ENCODE assay signal across 1 cellular context in the genomic region with DNA sequence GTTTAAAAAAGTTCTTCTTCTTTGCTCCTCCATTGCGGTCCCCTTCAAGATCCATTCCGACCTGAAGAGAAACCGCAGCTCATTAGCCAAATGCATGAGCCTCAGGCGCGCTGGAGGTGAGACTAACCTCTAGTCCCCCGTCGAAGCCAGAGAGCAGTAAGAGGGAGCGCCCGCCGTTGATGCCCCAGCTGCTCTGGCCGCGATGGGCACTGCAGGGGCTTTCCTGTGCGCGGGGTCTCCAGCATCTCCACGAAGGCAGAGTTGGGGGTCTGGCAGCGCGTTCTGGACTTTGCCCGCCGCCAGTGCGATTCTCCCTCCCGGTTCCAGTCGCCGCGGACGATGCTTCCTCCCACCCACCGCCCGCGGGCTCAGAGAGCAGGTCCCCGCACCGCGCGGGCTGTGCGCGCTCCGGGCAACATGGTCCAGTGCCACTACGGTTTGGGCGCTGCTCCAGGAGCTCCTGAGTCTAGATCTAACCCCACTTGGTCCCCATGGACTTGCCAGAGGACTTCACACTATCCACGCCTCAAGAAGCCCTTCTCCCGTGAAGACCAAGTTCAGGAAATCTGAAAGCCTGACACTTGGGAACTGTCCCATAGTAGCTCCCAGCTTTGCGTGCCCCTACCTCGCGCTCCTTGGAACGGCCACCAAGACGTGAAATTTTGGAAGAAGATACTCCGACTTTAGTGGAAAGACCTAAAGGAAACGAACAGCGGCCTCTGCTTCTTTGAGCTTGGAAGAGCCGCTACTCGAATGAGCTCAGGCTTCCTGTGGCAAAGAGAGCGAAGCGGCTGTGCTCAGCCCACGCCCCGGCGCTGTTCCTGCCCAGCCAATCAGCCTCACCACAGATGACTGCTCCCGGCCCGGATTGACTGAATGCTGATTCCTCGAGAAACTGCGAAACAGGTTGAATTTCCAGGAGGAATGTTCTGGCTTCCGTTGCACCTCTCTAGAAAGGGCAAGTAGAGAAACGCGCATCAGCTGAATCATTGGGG.
TF ChIP-seq lines count a peak whose summit lies in the region.

A gene (minus strand): TSS at position 755 of the 995 bp plus-strand sequence. CDS start 700 bp downstream, at position 55.

TF ChIP-seq in HepG2, 621 proteins besides CTCF, POLR2A, EP300 and RAD21 (continued from another document and continues in another):
- TF ChIP-seq, protein P1, sequence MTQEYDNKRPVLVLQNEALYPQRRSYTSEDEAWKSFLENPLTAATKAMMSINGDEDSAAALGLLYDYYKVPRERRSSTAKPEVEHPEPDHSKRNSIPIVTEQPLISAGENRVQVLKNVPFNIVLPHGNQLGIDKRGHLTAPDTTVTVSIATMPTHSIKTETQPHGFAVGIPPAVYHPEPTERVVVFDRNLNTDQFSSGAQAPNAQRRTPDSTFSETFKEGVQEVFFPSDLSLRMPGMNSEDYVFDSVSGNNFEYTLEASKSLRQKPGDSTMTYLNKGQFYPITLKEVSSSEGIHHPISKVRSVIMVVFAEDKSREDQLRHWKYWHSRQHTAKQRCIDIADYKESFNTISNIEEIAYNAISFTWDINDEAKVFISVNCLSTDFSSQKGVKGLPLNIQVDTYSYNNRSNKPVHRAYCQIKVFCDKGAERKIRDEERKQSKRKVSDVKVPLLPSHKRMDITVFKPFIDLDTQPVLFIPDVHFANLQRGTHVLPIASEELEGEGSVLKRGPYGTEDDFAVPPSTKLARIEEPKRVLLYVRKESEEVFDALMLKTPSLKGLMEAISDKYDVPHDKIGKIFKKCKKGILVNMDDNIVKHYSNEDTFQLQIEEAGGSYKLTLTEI (CRISPR knock-in tag; conservative IDR thresholded peaks at IDR 0.05), result no peak
- TF ChIP-seq SP4 (CRISPR knock-in tag; IDR thresholded peaks at IDR 0.05), result no peak
- no peak for TF ChIP-seq ZNF746 (CRISPR knock-in tag; IDR thresholded peaks at IDR 0.05)
- TF ChIP-seq ZNF205 (CRISPR knock-in tag; IDR thresholded peaks at IDR 0.05), result no peak
- no peak for TF ChIP-seq SIX4 (CRISPR knock-in tag; IDR thresholded peaks at IDR 0.05)
- TF ChIP-seq MBNL3 (CRISPR knock-in tag; conservative IDR thresholded peaks at IDR 0.05), result no peak
- peak; percentile 91 for TF ChIP-seq ZKSCAN5 (CRISPR knock-in tag; IDR thresholded peaks at IDR 0.05)
- no peak for TF ChIP-seq ZNF124 (CRISPR knock-in tag; IDR thresholded peaks at IDR 0.05)
- TF ChIP-seq, protein P2, sequence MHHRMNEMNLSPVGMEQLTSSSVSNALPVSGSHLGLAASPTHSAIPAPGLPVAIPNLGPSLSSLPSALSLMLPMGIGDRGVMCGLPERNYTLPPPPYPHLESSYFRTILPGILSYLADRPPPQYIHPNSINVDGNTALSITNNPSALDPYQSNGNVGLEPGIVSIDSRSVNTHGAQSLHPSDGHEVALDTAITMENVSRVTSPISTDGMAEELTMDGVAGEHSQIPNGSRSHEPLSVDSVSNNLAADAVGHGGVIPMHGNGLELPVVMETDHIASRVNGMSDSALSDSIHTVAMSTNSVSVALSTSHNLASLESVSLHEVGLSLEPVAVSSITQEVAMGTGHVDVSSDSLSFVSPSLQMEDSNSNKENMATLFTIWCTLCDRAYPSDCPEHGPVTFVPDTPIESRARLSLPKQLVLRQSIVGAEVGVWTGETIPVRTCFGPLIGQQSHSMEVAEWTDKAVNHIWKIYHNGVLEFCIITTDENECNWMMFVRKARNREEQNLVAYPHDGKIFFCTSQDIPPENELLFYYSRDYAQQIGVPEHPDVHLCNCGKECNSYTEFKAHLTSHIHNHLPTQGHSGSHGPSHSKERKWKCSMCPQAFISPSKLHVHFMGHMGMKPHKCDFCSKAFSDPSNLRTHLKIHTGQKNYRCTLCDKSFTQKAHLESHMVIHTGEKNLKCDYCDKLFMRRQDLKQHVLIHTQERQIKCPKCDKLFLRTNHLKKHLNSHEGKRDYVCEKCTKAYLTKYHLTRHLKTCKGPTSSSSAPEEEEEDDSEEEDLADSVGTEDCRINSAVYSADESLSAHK (CRISPR knock-in tag; IDR thresholded peaks at IDR 0.05; ENCODE audit: borderline replicate concordance), result no peak
- peak; percentile 74; the same call in 1 of the 2 replicates for TF ChIP-seq SMAD1 (CRISPR knock-in tag; IDR thresholded peaks at IDR 0.05; ENCODE audit: borderline replicate concordance, low read depth)
- TF ChIP-seq, protein P3, sequence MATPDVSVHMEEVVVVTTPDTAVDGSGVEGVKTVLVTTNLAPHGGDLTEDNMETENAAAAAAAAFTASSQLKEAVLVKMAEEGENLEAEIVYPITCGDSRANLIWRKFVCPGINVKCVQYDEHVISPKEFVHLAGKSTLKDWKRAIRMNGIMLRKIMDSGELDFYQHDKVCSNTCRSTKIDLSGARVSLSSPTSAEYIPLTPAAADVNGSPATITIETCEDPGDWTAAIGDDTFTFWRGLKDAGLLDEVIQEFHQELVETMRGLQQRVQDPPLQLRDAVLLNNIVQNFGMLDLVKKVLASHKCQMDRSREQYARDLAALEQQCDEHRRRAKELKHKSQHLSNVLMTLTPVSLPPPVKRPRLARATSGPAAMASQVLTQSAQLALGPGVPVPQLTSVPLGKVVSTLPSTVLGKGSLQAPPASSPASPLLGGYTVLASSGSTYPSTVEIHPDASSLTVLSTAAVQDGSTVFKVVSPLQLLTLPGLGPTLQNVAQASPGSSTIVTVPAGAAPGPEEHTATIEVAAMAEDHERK (CRISPR knock-in tag; IDR thresholded peaks at IDR 0.05; ENCODE audit: low read depth), result no peak
- TF ChIP-seq TRIM24 (CRISPR knock-in tag; IDR thresholded peaks at IDR 0.05), result no peak
- peak; percentile 38; the same call in 1 of the 3 replicates for TF ChIP-seq MXI1 (IDR thresholded peaks at IDR 0.05; ENCODE audit: borderline replicate concordance, low read depth, low read length)
- no peak for TF ChIP-seq ZNF17 (CRISPR knock-in tag; IDR thresholded peaks at IDR 0.05)
- TF ChIP-seq, protein P4, sequence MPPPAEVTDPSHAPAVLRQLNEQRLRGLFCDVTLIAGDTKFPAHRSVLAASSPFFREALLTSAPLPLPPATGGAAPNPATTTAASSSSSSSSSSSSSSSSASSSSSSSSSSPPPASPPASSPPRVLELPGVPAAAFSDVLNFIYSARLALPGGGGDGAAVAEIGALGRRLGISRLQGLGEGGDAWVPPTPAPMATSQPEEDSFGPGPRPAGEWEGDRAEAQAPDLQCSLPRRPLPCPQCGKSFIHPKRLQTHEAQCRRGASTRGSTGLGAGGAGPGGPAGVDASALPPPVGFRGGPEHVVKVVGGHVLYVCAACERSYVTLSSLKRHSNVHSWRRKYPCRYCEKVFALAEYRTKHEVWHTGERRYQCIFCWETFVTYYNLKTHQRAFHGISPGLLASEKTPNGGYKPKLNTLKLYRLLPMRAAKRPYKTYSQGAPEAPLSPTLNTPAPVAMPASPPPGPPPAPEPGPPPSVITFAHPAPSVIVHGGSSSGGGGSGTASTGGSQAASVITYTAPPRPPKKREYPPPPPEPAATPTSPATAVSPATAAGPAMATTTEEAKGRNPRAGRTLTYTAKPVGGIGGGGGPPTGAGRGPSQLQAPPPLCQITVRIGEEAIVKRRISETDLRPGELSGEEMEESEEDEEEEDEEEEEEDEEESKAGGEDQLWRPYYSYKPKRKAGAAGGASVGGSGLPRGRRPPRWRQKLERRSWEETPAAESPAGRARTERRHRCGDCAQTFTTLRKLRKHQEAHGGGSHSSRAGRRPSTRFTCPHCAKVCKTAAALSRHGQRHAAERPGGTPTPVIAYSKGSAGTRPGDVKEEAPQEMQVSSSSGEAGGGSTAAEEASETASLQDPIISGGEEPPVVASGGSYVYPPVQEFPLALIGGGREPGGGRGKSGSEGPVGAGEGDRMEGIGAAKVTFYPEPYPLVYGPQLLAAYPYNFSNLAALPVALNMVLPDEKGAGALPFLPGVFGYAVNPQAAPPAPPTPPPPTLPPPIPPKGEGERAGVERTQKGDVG (CRISPR knock-in tag; IDR thresholded peaks at IDR 0.05; ENCODE audit: borderline replicate concordance), result peak; percentile 76; the same call in 1 of the 2 replicates
- TF ChIP-seq FOXA1 (IDR thresholded peaks at IDR 0.05), result no peak
- TF ChIP-seq FOXA1 (CRISPR knock-in tag; IDR thresholded peaks at IDR 0.05), result no peak
- TF ChIP-seq, protein P5, sequence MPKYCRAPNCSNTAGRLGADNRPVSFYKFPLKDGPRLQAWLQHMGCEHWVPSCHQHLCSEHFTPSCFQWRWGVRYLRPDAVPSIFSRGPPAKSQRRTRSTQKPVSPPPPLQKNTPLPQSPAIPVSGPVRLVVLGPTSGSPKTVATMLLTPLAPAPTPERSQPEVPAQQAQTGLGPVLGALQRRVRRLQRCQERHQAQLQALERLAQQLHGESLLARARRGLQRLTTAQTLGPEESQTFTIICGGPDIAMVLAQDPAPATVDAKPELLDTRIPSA (CRISPR knock-in tag; IDR thresholded peaks at IDR 0.05; ENCODE audit: borderline replicate concordance), result peak; percentile 64; the same call in 1 of the 2 replicates
- no peak for TF ChIP-seq HCFC1 (IDR thresholded peaks at IDR 0.05; ENCODE audit: low read depth, low read length)
- TF ChIP-seq NKX3-1 (CRISPR knock-in tag; IDR thresholded peaks at IDR 0.05), result no peak
- TF ChIP-seq, protein P6, sequence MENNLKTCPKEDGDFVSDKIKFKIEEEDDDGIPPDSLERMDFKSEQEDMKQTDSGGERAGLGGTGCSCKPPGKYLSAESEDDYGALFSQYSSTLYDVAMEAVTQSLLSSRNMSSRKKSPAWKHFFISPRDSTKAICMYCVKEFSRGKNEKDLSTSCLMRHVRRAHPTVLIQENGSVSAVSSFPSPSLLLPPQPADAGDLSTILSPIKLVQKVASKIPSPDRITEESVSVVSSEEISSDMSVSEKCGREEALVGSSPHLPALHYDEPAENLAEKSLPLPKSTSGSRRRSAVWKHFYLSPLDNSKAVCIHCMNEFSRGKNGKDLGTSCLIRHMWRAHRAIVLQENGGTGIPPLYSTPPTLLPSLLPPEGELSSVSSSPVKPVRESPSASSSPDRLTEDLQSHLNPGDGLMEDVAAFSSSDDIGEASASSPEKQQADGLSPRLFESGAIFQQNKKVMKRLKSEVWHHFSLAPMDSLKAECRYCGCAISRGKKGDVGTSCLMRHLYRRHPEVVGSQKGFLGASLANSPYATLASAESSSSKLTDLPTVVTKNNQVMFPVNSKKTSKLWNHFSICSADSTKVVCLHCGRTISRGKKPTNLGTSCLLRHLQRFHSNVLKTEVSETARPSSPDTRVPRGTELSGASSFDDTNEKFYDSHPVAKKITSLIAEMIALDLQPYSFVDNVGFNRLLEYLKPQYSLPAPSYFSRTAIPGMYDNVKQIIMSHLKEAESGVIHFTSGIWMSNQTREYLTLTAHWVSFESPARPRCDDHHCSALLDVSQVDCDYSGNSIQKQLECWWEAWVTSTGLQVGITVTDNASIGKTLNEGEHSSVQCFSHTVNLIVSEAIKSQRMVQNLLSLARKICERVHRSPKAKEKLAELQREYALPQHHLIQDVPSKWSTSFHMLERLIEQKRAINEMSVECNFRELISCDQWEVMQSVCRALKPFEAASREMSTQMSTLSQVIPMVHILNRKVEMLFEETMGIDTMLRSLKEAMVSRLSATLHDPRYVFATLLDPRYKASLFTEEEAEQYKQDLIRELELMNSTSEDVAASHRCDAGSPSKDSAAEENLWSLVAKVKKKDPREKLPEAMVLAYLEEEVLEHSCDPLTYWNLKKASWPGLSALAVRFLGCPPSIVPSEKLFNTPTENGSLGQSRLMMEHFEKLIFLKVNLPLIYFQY (CRISPR knock-in tag; IDR thresholded peaks at IDR 0.05; ENCODE audit: borderline replicate concordance), result no peak
- peak; percentile 32 for TF ChIP-seq RBM39 (IDR thresholded peaks at IDR 0.05; ENCODE audit: low read depth, low read length, poor library complexity, severe bottlenecking)
- TF ChIP-seq ATAD3A (CRISPR knock-in tag; IDR thresholded peaks at IDR 0.05), result no peak
- 0 out of 2 replicates have a peak, but pooled peaks have one; percentile 46 for TF ChIP-seq ZNF333 (CRISPR knock-in tag; IDR thresholded peaks at IDR 0.05; ENCODE audit: borderline replicate concordance)
- no peak for TF ChIP-seq ZFP1 (CRISPR knock-in tag; IDR thresholded peaks at IDR 0.05)
- no peak for TF ChIP-seq ZKSCAN8 (CRISPR knock-in tag; IDR thresholded peaks at IDR 0.05; ENCODE audit: borderline replicate concordance)
- no peak; the same call in 1 of the 2 replicates for TF ChIP-seq ZBTB8A (CRISPR knock-in tag; IDR thresholded peaks at IDR 0.05; ENCODE audit: borderline replicate concordance, low read depth)
- no peak for TF ChIP-seq ZNF530 (CRISPR knock-in tag; IDR thresholded peaks at IDR 0.05; ENCODE audit: low read depth)
- TF ChIP-seq, protein P7, sequence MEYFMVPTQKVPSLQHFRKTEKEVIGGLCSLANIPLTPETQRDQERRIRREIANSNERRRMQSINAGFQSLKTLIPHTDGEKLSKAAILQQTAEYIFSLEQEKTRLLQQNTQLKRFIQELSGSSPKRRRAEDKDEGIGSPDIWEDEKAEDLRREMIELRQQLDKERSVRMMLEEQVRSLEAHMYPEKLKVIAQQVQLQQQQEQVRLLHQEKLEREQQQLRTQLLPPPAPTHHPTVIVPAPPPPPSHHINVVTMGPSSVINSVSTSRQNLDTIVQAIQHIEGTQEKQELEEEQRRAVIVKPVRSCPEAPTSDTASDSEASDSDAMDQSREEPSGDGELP (IDR thresholded peaks at IDR 0.05; ENCODE audit: borderline replicate concordance, low read depth), result peak; percentile 67; the same call in 1 of the 2 replicates
- TF ChIP-seq GLI4 (CRISPR knock-in tag; IDR thresholded peaks at IDR 0.05; ENCODE audit: borderline replicate concordance), result no peak
- no peak for TF ChIP-seq IRX3 (CRISPR knock-in tag; IDR thresholded peaks at IDR 0.05; ENCODE audit: borderline replicate concordance, low read depth)
- no peak for TF ChIP-seq ZNF20 (CRISPR knock-in tag; IDR thresholded peaks at IDR 0.05)
- TF ChIP-seq ZNF768 (CRISPR knock-in tag; IDR thresholded peaks at IDR 0.05), result no peak
- TF ChIP-seq, protein P8, sequence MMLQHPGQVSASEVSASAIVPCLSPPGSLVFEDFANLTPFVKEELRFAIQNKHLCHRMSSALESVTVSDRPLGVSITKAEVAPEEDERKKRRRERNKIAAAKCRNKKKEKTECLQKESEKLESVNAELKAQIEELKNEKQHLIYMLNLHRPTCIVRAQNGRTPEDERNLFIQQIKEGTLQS (CRISPR knock-in tag; IDR thresholded peaks at IDR 0.05), result no peak
- TF ChIP-seq ZNF235 (CRISPR knock-in tag; IDR thresholded peaks at IDR 0.05; ENCODE audit: borderline replicate concordance), result peak; percentile 41; the same call in 1 of the 2 replicates
- no peak for TF ChIP-seq BRCA1 (CRISPR knock-in tag; IDR thresholded peaks at IDR 0.05)
- peak; percentile 3; the same call in 1 of the 2 replicates for TF ChIP-seq SPEN (CRISPR knock-in tag; IDR thresholded peaks at IDR 0.05; ENCODE audit: low read depth)
- TF ChIP-seq, protein P9, sequence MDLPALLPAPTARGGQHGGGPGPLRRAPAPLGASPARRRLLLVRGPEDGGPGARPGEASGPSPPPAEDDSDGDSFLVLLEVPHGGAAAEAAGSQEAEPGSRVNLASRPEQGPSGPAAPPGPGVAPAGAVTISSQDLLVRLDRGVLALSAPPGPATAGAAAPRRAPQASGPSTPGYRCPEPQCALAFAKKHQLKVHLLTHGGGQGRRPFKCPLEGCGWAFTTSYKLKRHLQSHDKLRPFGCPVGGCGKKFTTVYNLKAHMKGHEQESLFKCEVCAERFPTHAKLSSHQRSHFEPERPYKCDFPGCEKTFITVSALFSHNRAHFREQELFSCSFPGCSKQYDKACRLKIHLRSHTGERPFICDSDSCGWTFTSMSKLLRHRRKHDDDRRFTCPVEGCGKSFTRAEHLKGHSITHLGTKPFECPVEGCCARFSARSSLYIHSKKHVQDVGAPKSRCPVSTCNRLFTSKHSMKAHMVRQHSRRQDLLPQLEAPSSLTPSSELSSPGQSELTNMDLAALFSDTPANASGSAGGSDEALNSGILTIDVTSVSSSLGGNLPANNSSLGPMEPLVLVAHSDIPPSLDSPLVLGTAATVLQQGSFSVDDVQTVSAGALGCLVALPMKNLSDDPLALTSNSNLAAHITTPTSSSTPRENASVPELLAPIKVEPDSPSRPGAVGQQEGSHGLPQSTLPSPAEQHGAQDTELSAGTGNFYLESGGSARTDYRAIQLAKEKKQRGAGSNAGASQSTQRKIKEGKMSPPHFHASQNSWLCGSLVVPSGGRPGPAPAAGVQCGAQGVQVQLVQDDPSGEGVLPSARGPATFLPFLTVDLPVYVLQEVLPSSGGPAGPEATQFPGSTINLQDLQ (CRISPR knock-in tag; IDR thresholded peaks at IDR 0.05), result no peak
